In genomic region chr14:100317897-100318808, GRCh38 we compare ENCODE assay signal across 8 cellular contexts. TPM values are rescaled to one million over a fixed set of nuclear protein-coding genes. Genes with fewer than 3 reads are reported as not detected.
DNase-seq lines count a peak whose midpoint lies in the region; ATAC-seq and TF ChIP-seq lines count a peak whose summit lies in the region.

No MANE protein-coding gene starts in this region.

- no peak for DNase-seq in AG04449 (ENCODE audit: low read depth, low spot score)
- peak; percentile 42 to 56 (median 48) for DNase-seq in activated CD4-positive, CD25-positive, alpha-beta regulatory T cell (lab: John Stamatoyannopoulos, UW)
- DNase-seq in central memory CD8-positive, alpha-beta T cell (ENCODE audit: low spot score in 2 of 2) = peak; percentile 52 to 66
- peak; percentile 84 for DNase-seq in lower lobe of right lung
- DNase-seq in stimulated activated CD8-positive, alpha-beta memory T cell treated with anti-CD3 and anti-CD28 coated beads, Interleukin-12 subunit alpha, Interleukin-12 subunit beta, amount 100 ng/mL, for 4 hours (ENCODE audit: low read depth) = peak; percentile 53
- DNase-seq in DMS153 treated with DMSO at 0.1 percent for 48 hours (lab: John Stamatoyannopoulos, UW; ENCODE audit: unreplicated experiment) = no peak

- no peaks in the 10 kb centered on the region for H3K4me1 Mint-ChIP-seq in central memory CD8-positive, alpha-beta T cell

- H3K27ac Mint-ChIP-seq in central memory CD8-positive, alpha-beta T cell (ENCODE audit: low read depth) = peak overlapping the region; percentile 64

- ATAC-seq in GM19328 (IDR thresholded peaks at IDR 0.05; ENCODE audit: unreplicated experiment) (peak; percentile 79), HG03457 (IDR thresholded peaks at IDR 0.05; ENCODE audit: unreplicated experiment) (peak; percentile 83), lower lobe of right lung (peak; percentile 91 to 96)
- peak; percentile 91 for ATAC-seq in central memory CD8-positive, alpha-beta T cell (replicated peaks; ENCODE audit: extremely low read depth, poor library complexity, severe bottlenecking)

- peaks cover 20% of the 10 kb centered on the region for H3K4me1 ChIP-seq in lower lobe of right lung

- H3K27me3 Mint-ChIP-seq in central memory CD8-positive, alpha-beta T cell = no peaks in the 10 kb centered on the region

- H3K36me3 Mint-ChIP-seq in central memory CD8-positive, alpha-beta T cell (ENCODE audit: insufficient read depth) = peaks cover 3% of the 10 kb centered on the region

- no peaks in the 10 kb centered on the region for H3K36me3 ChIP-seq in lower lobe of right lung

- no peaks in the 10 kb centered on the region for H3K9me3 Mint-ChIP-seq in central memory CD8-positive, alpha-beta T cell

- H3K9me3 ChIP-seq in lower lobe of right lung = no peaks in the 10 kb centered on the region

- intact Hi-C loops in lower lobe of right lung (cut with DNase I) = no loop called here

- H3K4me3 Mint-ChIP-seq in central memory CD8-positive, alpha-beta T cell = peak overlapping the region; percentile 74

- POLR2A ChIA-PET in AG04449 (lab: Yijun Ruan, JAX) = no interaction called here

- H3K4me3 ChIP-seq in AG04449 (ENCODE audit: low read depth, low read length) (peak overlapping the region; percentile 1; the same call in 1 of the 2 replicates), lower lobe of right lung (peak overlapping the region; percentile 55)

- CTCF ChIA-PET in AG04449 (lab: Yijun Ruan, JAX) = interaction anchor here (0.9 to 1.8 kb wide), 6 partner anchors 8 to 35 kb away, joined by 3 to 10 read pairs (median 4); no protein-coding TSS in a partner anchor

- peak overlapping the region; percentile 61 for H3K27ac ChIP-seq in lower lobe of right lung

- no peaks in the 10 kb centered on the region for H3K27me3 ChIP-seq in lower lobe of right lung (ENCODE audit: low read depth)

- peak; percentile 87 for TF ChIP-seq CTCF in AG04449 (IDR thresholded peaks at IDR 0.05; ENCODE audit: insufficient read depth, low read length, missing control alignments)
- TF ChIP-seq CTCF in lower lobe of right lung (IDR thresholded peaks at IDR 0.05) = peak; percentile 89

RNA-seq across cellular contexts. Expression of gene SLC25A47, which starts 5.0 kb away (rescaled TPM):
- not detected for total RNA-seq in lower lobe of right lung

RNA-seq across cellular contexts. Expression of gene SLC25A29, which starts 11.9 kb away (rescaled TPM):
- 76.0 TPM for total RNA-seq in lower lobe of right lung

RNA-seq across cellular contexts. Expression of gene WDR25, which starts 58.1 kb away (rescaled TPM):
- 8.3 TPM for total RNA-seq in lower lobe of right lung

Comparison
In these comparisons a context has a peak if more than half of its experiments do, and no peak if none do; other contexts are left out.
1. DNase-seq: peak in activated CD4-positive, CD25-positive, alpha-beta regulatory T cell (4 of 4), central memory CD8-positive, alpha-beta T cell (2 of 2), lower lobe of right lung (single experiment) and stimulated activated CD8-positive, alpha-beta memory T cell treated with anti-CD3 and anti-CD28 coated beads, Interleukin-12 subunit alpha, Interleukin-12 subunit beta, amount 100 ng/mL, for 4 hours (single experiment); none in AG04449 (single experiment) and DMS153 treated with DMSO at 0.1 percent for 48 hours (single experiment).
2. Peak in every context shown above with its lines, with median percentiles within 50 percentile points of each other: ATAC-seq.